20 cellular contexts compared by ENCODE assay signal in the genomic region with DNA sequence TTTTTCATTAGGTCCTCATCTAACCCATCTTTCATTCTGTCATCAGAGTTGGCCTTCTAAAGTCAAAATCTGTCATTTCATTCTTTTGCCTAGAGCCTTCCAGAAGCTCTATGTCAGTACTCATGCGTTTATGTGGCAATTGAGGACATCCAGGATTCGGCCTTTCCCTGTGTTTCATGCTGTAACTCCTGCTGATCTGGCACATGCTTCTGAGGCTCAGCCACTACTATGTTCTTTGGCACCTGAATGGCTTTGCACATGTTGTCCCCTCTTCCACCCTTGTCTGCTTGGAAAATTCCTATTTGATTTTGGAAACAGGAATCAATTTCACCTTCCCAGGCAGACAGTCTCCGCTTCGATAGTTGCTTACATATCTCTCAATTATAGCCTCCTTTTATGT.
DNase-seq lines count a peak whose midpoint lies in the region; ATAC-seq, FAIRE-seq and TF ChIP-seq lines count a peak whose summit lies in the region.
"Had no signal": no experiment of that assay in that cellular context is flagged by ENCODE, and none has a peak within 500 bp of the region (broad histone marks: within the 10 kb centered on the region; RNA-seq: fewer than 3 reads in every experiment).

No MANE protein-coding gene starts in this region.

- no peak overlapping the region for H2AFZ ChIP-seq in HepG2 (ENCODE audit: low read length)

- DNase-seq in HepG2 (ENCODE audit: low spot score) (no peak), esophagus muscularis mucosa (ENCODE audit: extremely low spot score) (no peak), right lobe of liver (no peak), SKM-1 (lab: John Stamatoyannopoulos, UW; ENCODE audit: unreplicated experiment) (no peak), upper lobe of left lung (no peak), transverse colon (no peak)
- DNase-seq: AML-193; Caco-2; CD4-positive, alpha-beta T cell; GDM1; GOT3; H9 had no signal

- in situ Hi-C loops in HepG2 (cut with HindIII; ENCODE audit: extremely low pct_ligation_motif_present, low pct_unique_long_range_greater_than_20kb), result no loop called here
- in situ Hi-C loops in transverse colon (cut with MboI; ENCODE audit: low pct_ligation_motif_present in 1 of 4, low pct_unique_long_range_greater_than_20kb in 1 of 4, low sequenced_read_pairs in 3 of 4), result no loop called here

- no TSS peak for BruUV-seq in HepG2 (replicated peaks; lab: Mats Ljungman, UMichigan)

- intact Hi-C loops in HepG2 (cut with micrococcal nuclease; ENCODE audit: unreplicated experiment), result no loop called here
- intact Hi-C loops in esophagus muscularis mucosa (cut with DNase I), result no loop called here
- intact Hi-C loops in right lobe of liver (cut with DNase I), result no loop called here
- intact Hi-C loops in transverse colon (cut with DNase I; ENCODE audit: low total_unique reads), result no loop called here

- no peaks in the 10 kb centered on the region for H3K27me3 ChIP-seq in liver (ENCODE audit: control insufficient read depth in 4 of 4, insufficient read depth in 4 of 4, low read length in 3 of 4)
- H3K27me3 ChIP-seq in HepG2 (ENCODE audit: control insufficient read depth in 1 of 2, insufficient read depth in 2 of 2, low read length in 2 of 2), result no peaks in the 10 kb centered on the region; a peak in 1 of 5 replicates
- no peaks in the 10 kb centered on the region for H3K27me3 ChIP-seq in esophagus muscularis mucosa
- H3K27me3 ChIP-seq in right lobe of liver, result no peaks in the 10 kb centered on the region
- no peaks in the 10 kb centered on the region for H3K27me3 ChIP-seq in upper lobe of left lung
- no peaks in the 10 kb centered on the region for H3K27me3 ChIP-seq in transverse colon

- H4K20me1 ChIP-seq in HepG2 (ENCODE audit: insufficient read depth, low read length), result no peaks in the 10 kb centered on the region

- H3K4me2 ChIP-seq in HepG2 (ENCODE audit: low read depth, low read length), result no peak overlapping the region
- H3K4me2 ChIP-seq: A549 had no signal

- ATAC-seq in HepG2, result no peak
- ATAC-seq in right lobe of liver, result peak; percentile 48 to 61 (median 60)
- no peak for ATAC-seq in upper lobe of left lung (ENCODE audit: low FRiP score in 2 of 2)
- ATAC-seq: A549 had no signal

- H3K9me3 ChIP-seq in liver (ENCODE audit: control insufficient read depth in 4 of 4, low read length in 3 of 4) (peaks cover 0 to 3% (median 3%) of the 10 kb centered on the region in 4 donors), HepG2 (ENCODE audit: low read length) (no peaks in the 10 kb centered on the region), esophagus muscularis mucosa (peaks cover 0 to 5% (median 0%) of the 10 kb centered on the region in 4 donors), right lobe of liver (no peaks in the 10 kb centered on the region), upper lobe of left lung (no peaks in the 10 kb centered on the region), transverse colon (peaks cover 0 to 3% of the 10 kb centered on the region in 2 donors)
- H3K9me3 ChIP-seq: Caco-2 had no signal

- no peaks in the 10 kb centered on the region for H3K79me2 ChIP-seq in HepG2 (ENCODE audit: insufficient read depth, low read length)

- no peak overlapping the region for H3K9ac ChIP-seq in liver (ENCODE audit: low read depth in 1 of 2, low read length in 2 of 2)
- no peak overlapping the region for H3K9ac ChIP-seq in HepG2 (ENCODE audit: insufficient read depth, low read depth, low read length)

- CTCF ChIA-PET in HepG2 (lab: Yijun Ruan, JAX; ENCODE audit: low intra/inter-chr PET ratio, low total read pairs), result no interaction called here

- no peaks in the 10 kb centered on the region for H3K36me3 ChIP-seq in liver (ENCODE audit: control insufficient read depth in 4 of 4, insufficient read depth in 3 of 4, low read depth in 1 of 4, low read length in 3 of 4)
- no peaks in the 10 kb centered on the region for H3K36me3 ChIP-seq in HepG2 (replicated peaks in 1 of 2; ENCODE audit: control insufficient read depth in 1 of 2, insufficient read depth in 2 of 2, low read length in 2 of 2)
- H3K36me3 ChIP-seq in esophagus muscularis mucosa, result peaks cover 0 to 10% (median 2%) of the 10 kb centered on the region in 4 donors
- H3K36me3 ChIP-seq in right lobe of liver, result no peaks in the 10 kb centered on the region
- H3K36me3 ChIP-seq in upper lobe of left lung, result no peaks in the 10 kb centered on the region
- H3K36me3 ChIP-seq in transverse colon, result no peaks in the 10 kb centered on the region

- no peak for TF ChIP-seq POLR2A in HepG2 (IDR thresholded peaks at IDR 0.05; ENCODE audit: insufficient read depth in 1 of 2, low read depth in 2 of 2, low read length in 2 of 2)
- no peak for TF ChIP-seq POLR2A in esophagus muscularis mucosa (IDR thresholded peaks at IDR 0.05; ENCODE audit: low read depth)
- TF ChIP-seq POLR2A in right lobe of liver (IDR thresholded peaks at IDR 0.05), result no peak
- no peak for TF ChIP-seq POLR2A in upper lobe of left lung (IDR thresholded peaks at IDR 0.05)
- TF ChIP-seq POLR2A in transverse colon (IDR thresholded peaks at IDR 0.05), result no peak

- TF ChIP-seq CTCF in liver (IDR thresholded peaks at IDR 0.05; ENCODE audit: low read depth, low read length, missing input control) (no peak), HepG2 (CRISPR knock-in tag; IDR thresholded peaks at IDR 0.05) (no peak), esophagus muscularis mucosa (IDR thresholded peaks at IDR 0.05) (no peak), right lobe of liver (IDR thresholded peaks at IDR 0.05) (no peak), upper lobe of left lung (IDR thresholded peaks at IDR 0.05) (no peak), transverse colon (IDR thresholded peaks at IDR 0.05) (no peak)

- no peak overlapping the region for H3K4me3 ChIP-seq in liver (ENCODE audit: low read depth in 1 of 3, low read length in 3 of 3)
- H3K4me3 ChIP-seq in HepG2 (replicated peaks in 1 of 3; ENCODE audit: insufficient read depth in 1 of 3, low read depth in 2 of 3, low read length in 3 of 3), result no peak overlapping the region
- H3K4me3 ChIP-seq in esophagus muscularis mucosa, result no peak overlapping the region
- H3K4me3 ChIP-seq in right lobe of liver, result no peak overlapping the region
- H3K4me3 ChIP-seq in upper lobe of left lung, result no peak overlapping the region
- H3K4me3 ChIP-seq in transverse colon, result no peak overlapping the region
- H3K4me3 ChIP-seq: A549 had no signal

- H3K27ac ChIP-seq in liver (ENCODE audit: low read depth in 1 of 2, low read length in 2 of 2) (no peak overlapping the region), HepG2 (ENCODE audit: extremely low read length, insufficient read depth, low read length) (no peak overlapping the region), esophagus muscularis mucosa (replicated peaks in 1 of 4) (peak overlapping the region in 3 of 4 donors; percentile 38 to 43 (median 41)), right lobe of liver (no peak overlapping the region), upper lobe of left lung (no peak overlapping the region), transverse colon (no peak overlapping the region)
- H3K27ac ChIP-seq: 22Rv1, A549, C4-2B had no signal

- no peak for FAIRE-seq in HepG2 (lab: Jason Lieb, UNC)
- FAIRE-seq: A549, D721Med, GM12892, GM18507, HTR-8/SVneo had no signal

- H3K4me1 ChIP-seq in liver (ENCODE audit: control insufficient read depth in 4 of 4, insufficient read depth in 4 of 4, low read length in 3 of 4) (peaks cover 0 to 6% (median 3%) of the 10 kb centered on the region in 4 donors), HepG2 (ENCODE audit: insufficient read depth, low read length) (no peaks in the 10 kb centered on the region), esophagus muscularis mucosa (peaks cover 0 to 22% (median 12%) of the 10 kb centered on the region in 4 donors), right lobe of liver (no peaks in the 10 kb centered on the region), upper lobe of left lung (no peaks in the 10 kb centered on the region), transverse colon (no peaks in the 10 kb centered on the region)
- H3K4me1 ChIP-seq: A549, Caco-2 had no signal

- WGBS in liver, result 45% methylated on average over 4 of the region's 4 CpGs
- WGBS in HepG2 (ENCODE audit: low lambda C conversion rate), result 94% methylated on average over 4 of the region's 4 CpGs
- 69% methylated on average over 4 of the region's 4 CpGs for WGBS in esophagus muscularis mucosa
- WGBS in right lobe of liver (ENCODE audit: insufficient coverage, low coverage, low lambda C conversion rate, missing lambda C conversion rate), result 58% methylated on average over 4 of the region's 4 CpGs
- WGBS in upper lobe of left lung, 2 donors, result 89 to 95% methylated on average over 4 of the region's 4 CpGs
- 90 to 92% methylated on average over 4 of the region's 4 CpGs for WGBS in transverse colon (ENCODE audit: low coverage in 1 of 2), 2 donors

- no peak for TF ChIP-seq EP300 in HepG2 (IDR thresholded peaks at IDR 0.05; ENCODE audit: low read depth in 2 of 2, low read length in 2 of 2)
- no peak for TF ChIP-seq EP300 in HepG2 (CRISPR knock-in tag; IDR thresholded peaks at IDR 0.05; ENCODE audit: borderline replicate concordance)
- TF ChIP-seq EP300 in esophagus muscularis mucosa (IDR thresholded peaks at IDR 0.05), result no peak
- no peak for TF ChIP-seq EP300 in upper lobe of left lung (IDR thresholded peaks at IDR 0.05)
- TF ChIP-seq EP300 in transverse colon (IDR thresholded peaks at IDR 0.05; ENCODE audit: low read depth), result no peak

- POLR2A ChIA-PET in HepG2 (lab: Yijun Ruan, JAX), result no interaction called here

- TF ChIP-seq RAD21 in liver (IDR thresholded peaks at IDR 0.05) (peak in 1 of 2 donors; percentile 25), HepG2 (CRISPR knock-in tag; IDR thresholded peaks at IDR 0.05) (no peak)

TF ChIP-seq in liver, 16 proteins besides CTCF, POLR2A, EP300 and RAD21 (continues in another document):
- TF ChIP-seq HNF4A (conservative IDR thresholded peaks at IDR 0.05), result peak in 1 of 2 donors; percentile 37
- no peak for TF ChIP-seq EGR1 (IDR thresholded peaks at IDR 0.05; ENCODE audit: low read depth in 2 of 2)
- TF ChIP-seq YY1 (IDR thresholded peaks at IDR 0.05), result no peak
- TF ChIP-seq FOXA1 (IDR thresholded peaks at IDR 0.05), result no peak
- no peak for TF ChIP-seq NR2F2 (IDR thresholded peaks at IDR 0.05)
- no peak for TF ChIP-seq TAF1 (conservative IDR thresholded peaks at IDR 0.05)

TF ChIP-seq in HepG2, 621 proteins besides CTCF, POLR2A, EP300 and RAD21 (continues in another document):
- TF ChIP-seq RFX3 (CRISPR knock-in tag; IDR thresholded peaks at IDR 0.05) (no peak), CHCHD3 (CRISPR knock-in tag; IDR thresholded peaks at IDR 0.05) (no peak), ZNF557 (CRISPR knock-in tag; IDR thresholded peaks at IDR 0.05) (no peak), KDM4B (CRISPR knock-in tag; IDR thresholded peaks at IDR 0.05) (no peak), NFATC3 (CRISPR knock-in tag; IDR thresholded peaks at IDR 0.05) (no peak), ZNF598 (CRISPR knock-in tag; IDR thresholded peaks at IDR 0.05; ENCODE audit: borderline replicate concordance) (no peak), KLF13 (CRISPR knock-in tag; IDR thresholded peaks at IDR 0.05) (no peak), SOX6 (IDR thresholded peaks at IDR 0.05) (no peak), SOX6 (CRISPR knock-in tag; IDR thresholded peaks at IDR 0.05) (no peak)

Comparison
In these comparisons a context has a peak if more than half of its experiments do, and no peak if none do; other contexts are left out.
1. ATAC-seq: peak in right lobe of liver (4 of 4); none in HepG2 (single experiment) and upper lobe of left lung (0 of 2).
2. H3K27ac ChIP-seq: peak in esophagus muscularis mucosa (3 of 4); none in liver (0 of 2), HepG2 (single experiment), right lobe of liver (0 of 3), upper lobe of left lung (0 of 4) and transverse colon (0 of 4).